8 cellular contexts compared by ENCODE assay signal in genomic region chr5:22316291-22316690, GRCh38.
"Had no signal": no experiment of that assay in that cellular context is flagged by ENCODE, and none has a peak within 500 bp of the region (broad histone marks: within the 10 kb centered on the region; RNA-seq: fewer than 3 reads in every experiment).

No MANE protein-coding gene starts in this region.

- H3K9ac ChIP-seq: GM23248, KMS-11 had no signal

- H3K27ac ChIP-seq: GM23248, KMS-11 had no signal

- H3K4me3 ChIP-seq: GM23248 had no signal

- H3K4me2 ChIP-seq: KMS-11 had no signal

- DNase-seq: GM23248, GOT3, H9, HCEC 1CT, KBM-7 had no signal

- H2AFZ ChIP-seq: GM23248 had no signal

- FAIRE-seq: H54, HTR-8/SVneo had no signal
